In genomic region chr6:158737710-158738615, GRCh38 we compare ENCODE assay signal across 11 cellular contexts.
DNase-seq lines count a peak whose midpoint lies in the region; ATAC-seq and FAIRE-seq lines count a peak whose summit lies in the region.
"Had no signal": no experiment of that assay in that cellular context is flagged by ENCODE, and none has a peak within 500 bp of the region (broad histone marks: within the 10 kb centered on the region; RNA-seq: fewer than 3 reads in every experiment).

No MANE protein-coding gene starts in this region.

- ATAC-seq in CD4-positive, CD25-positive, alpha-beta regulatory T cell (ENCODE audit: low read depth in 2 of 2): no peak
- no peak for ATAC-seq in GM19397 (IDR thresholded peaks at IDR 0.05; ENCODE audit: unreplicated experiment)
- ATAC-seq: stimulated activated memory B cell treated with anti-CD40 and anti-IgM and Interleukin-4, amounts not matched to agents 10 μg/mL and 1 μg/mL and 100 μg/mL, for 72 hours; WTC11 had no signal

- no peaks in the 10 kb centered on the region for H3K4me1 ChIP-seq in CD4-positive, CD25-positive, alpha-beta regulatory T cell (ENCODE audit: control insufficient read depth, insufficient read depth, low read length, poor library complexity, severe bottlenecking)

- H3K4me1 Mint-ChIP-seq in CD4-positive, CD25-positive, alpha-beta regulatory T cell: peaks cover 0 to 6% (median under 1%) of the 10 kb centered on the region in 4 donors
- H3K4me1 Mint-ChIP-seq: stimulated activated memory B cell treated with anti-CD40 and anti-IgM and Interleukin-4, amounts not matched to agents 10 μg/mL and 1 μg/mL and 100 μg/mL, for 72 hours; WTC11 had no signal

- DNase-seq in CD4-positive, CD25-positive, alpha-beta regulatory T cell: no peak
- peak; percentile 83 for DNase-seq in HPDE6-E6E7 (ENCODE audit: extremely low spot score)
- peak; percentile 34 for DNase-seq in T1000 (lab: John Stamatoyannopoulos, UW)
- peak; percentile 77 for DNase-seq in islet precursor cell
- no peak for DNase-seq in GM19239 (ENCODE audit: insufficient read length, low spot score)
- no peak for DNase-seq in NK-92 treated with Interleukin-12 subunit alpha and Interleukin-12 subunit beta, amount 100 ng/mL, for 24 hours (lab: John Stamatoyannopoulos, UW)
- no peak for DNase-seq in NCI-H510A (lab: John Stamatoyannopoulos, UW)
- DNase-seq: central memory CD4-positive, alpha-beta T cell had no signal

- H3K9me3 ChIP-seq in CD4-positive, CD25-positive, alpha-beta regulatory T cell (ENCODE audit: control insufficient read depth in 2 of 2, low read length in 2 of 2): peaks cover 14 to 15% of the 10 kb centered on the region in 2 experiments

- no peak overlapping the region for H3K4me3 Mint-ChIP-seq in CD4-positive, CD25-positive, alpha-beta regulatory T cell
- H3K4me3 Mint-ChIP-seq: stimulated activated memory B cell treated with anti-CD40 and anti-IgM and Interleukin-4, amounts not matched to agents 10 μg/mL and 1 μg/mL and 100 μg/mL, for 72 hours; WTC11 had no signal

- H3K36me3 ChIP-seq in CD4-positive, CD25-positive, alpha-beta regulatory T cell (ENCODE audit: control insufficient read depth, insufficient read depth, low read length): peaks cover 53% of the 10 kb centered on the region

- H3K27ac ChIP-seq in CD4-positive, CD25-positive, alpha-beta regulatory T cell (ENCODE audit: insufficient read depth, low read length, poor library complexity, severe bottlenecking): no peak overlapping the region

- FAIRE-seq in GM19239 (lab: Jason Lieb, UNC): no peak

- H3K27me3 ChIP-seq in CD4-positive, CD25-positive, alpha-beta regulatory T cell (ENCODE audit: control insufficient read depth, insufficient read depth, low read length): no peaks in the 10 kb centered on the region

- H3K4me3 ChIP-seq in CD4-positive, CD25-positive, alpha-beta regulatory T cell (ENCODE audit: low read depth, low read length): no peak overlapping the region

- H3K27ac Mint-ChIP-seq in CD4-positive, CD25-positive, alpha-beta regulatory T cell: peak overlapping the region in 2 of 3 donors; percentile 54 to 74
- H3K27ac Mint-ChIP-seq: stimulated activated memory B cell treated with anti-CD40 and anti-IgM and Interleukin-4, amounts not matched to agents 10 μg/mL and 1 μg/mL and 100 μg/mL, for 72 hours; WTC11 had no signal

- H3K36me3 Mint-ChIP-seq in CD4-positive, CD25-positive, alpha-beta regulatory T cell: peaks cover 48% of the 10 kb centered on the region

- peaks cover 0 to 18% (median 3%) of the 10 kb centered on the region in 7 donors for H3K9me3 Mint-ChIP-seq in CD4-positive, CD25-positive, alpha-beta regulatory T cell

- no peaks in the 10 kb centered on the region for H3K27me3 Mint-ChIP-seq in CD4-positive, CD25-positive, alpha-beta regulatory T cell
- H3K27me3 Mint-ChIP-seq: stimulated activated memory B cell treated with anti-CD40 and anti-IgM and Interleukin-4, amounts not matched to agents 10 μg/mL and 1 μg/mL and 100 μg/mL, for 72 hours had no signal

Comparison
In these comparisons a context has a peak if more than half of its experiments do, and no peak if none do; other contexts are left out.
1. DNase-seq: peak in HPDE6-E6E7 (single experiment), T1000 (single experiment) and islet precursor cell (single experiment); none in CD4-positive, CD25-positive, alpha-beta regulatory T cell (0 of 3), GM19239 (single experiment), NK-92 treated with Interleukin-12 subunit alpha and Interleukin-12 subunit beta, amount 100 ng/mL, for 24 hours (single experiment) and NCI-H510A (single experiment).